14 cellular contexts compared by ENCODE assay signal in genomic region chr1:114468047-114468446, GRCh38. TPM values are rescaled to one million over a fixed set of nuclear protein-coding genes. Genes with fewer than 3 reads are reported as not detected.
DNase-seq lines count a peak whose midpoint lies in the region; ATAC-seq and TF ChIP-seq lines count a peak whose summit lies in the region.
"Had no signal": no experiment of that assay in that cellular context is flagged by ENCODE, and none has a peak within 500 bp of the region (broad histone marks: within the 10 kb centered on the region; RNA-seq: fewer than 3 reads in every experiment).

No MANE protein-coding gene starts in this region.

- peak overlapping the region; percentile 40 for H3K27ac ChIP-seq in neutrophil
- H3K27ac ChIP-seq: gastroesophageal sphincter, sigmoid colon, testis had no signal

- intact Hi-C loops in activated CD4-positive, alpha-beta T cell treated with anti-CD3 and anti-CD28 coated beads for 36 hours (cut with DNase I, micrococcal nuclease): loop anchor here in 1 of 2 experiments (5.0 kb wide), 1 partner anchor 44 kb away; the partner anchor contains the start of gene TRIM33
- intact Hi-C loops in activated T-helper 2 cell treated with anti-CD3 and anti-CD28 coated beads, Interferon-gamma antibody, Interleukin-2, Interleukin-4, amounts not matched to agents 10 μg/mL and 5 μg/mL and 100 μg/mL, durations not matched to agents 14 hours and 24 hours and 36 hours (cut with micrococcal nuclease): loop anchor here (5.0 kb wide), 1 partner anchor 44 kb away; the partner anchor contains the start of gene TRIM33

- H3K4me3 ChIP-seq in neutrophil (ENCODE audit: low read depth in 1 of 2, low read length in 1 of 2): no peak overlapping the region
- H3K4me3 ChIP-seq: gastroesophageal sphincter, sigmoid colon, testis had no signal

- CTCF ChIA-PET in activated CD4-positive, alpha-beta T cell treated with anti-CD3 and anti-CD28 coated beads for 36 hours (lab: Charles Lee): interaction anchor here (0.7 to 1.4 kb wide), 3 partner anchors 9 to 39 kb away, joined by 3 to 4 read pairs (median 3); no protein-coding TSS in a partner anchor

- TF ChIP-seq CTCF in neutrophil (IDR thresholded peaks at IDR 0.05): no peak

- no peak overlapping the region for H3K4me3 Mint-ChIP-seq in activated CD4-positive, alpha-beta T cell treated with anti-CD3 and anti-CD28 coated beads for 36 hours
- no peak overlapping the region for H3K4me3 Mint-ChIP-seq in activated T-helper 2 cell treated with anti-CD3 and anti-CD28 coated beads, Interferon-gamma antibody, Interleukin-2, Interleukin-4, amounts not matched to agents 10 μg/mL and 5 μg/mL and 100 μg/mL, durations not matched to agents 14 hours and 24 hours and 36 hours (ENCODE audit: low read depth)

- no peaks in the 10 kb centered on the region for H3K36me3 ChIP-seq in neutrophil
- H3K36me3 ChIP-seq: gastroesophageal sphincter, sigmoid colon had no signal

- ATAC-seq in activated CD4-positive, alpha-beta T cell treated with anti-CD3 and anti-CD28 coated beads for 36 hours: peak; percentile 53
- peak; percentile 60 for ATAC-seq in HG02943 (IDR thresholded peaks at IDR 0.05; ENCODE audit: low read depth, unreplicated experiment)
- ATAC-seq: gastroesophageal sphincter, PC-3 had no signal

- no peaks in the 10 kb centered on the region for H3K27me3 Mint-ChIP-seq in activated CD4-positive, alpha-beta T cell treated with anti-CD3 and anti-CD28 coated beads for 36 hours
- no peaks in the 10 kb centered on the region for H3K27me3 Mint-ChIP-seq in activated T-helper 2 cell treated with anti-CD3 and anti-CD28 coated beads, Interferon-gamma antibody, Interleukin-2, Interleukin-4, amounts not matched to agents 10 μg/mL and 5 μg/mL and 100 μg/mL, durations not matched to agents 14 hours and 24 hours and 36 hours (ENCODE audit: low read depth)

- peaks cover 12 to 18% of the 10 kb centered on the region in 2 experiments for H3K4me1 ChIP-seq in neutrophil (ENCODE audit: control insufficient read depth in 1 of 2, insufficient read depth in 1 of 2, low read depth in 1 of 2, low read length in 1 of 2)
- H3K4me1 ChIP-seq: testis had no signal

- DNase-seq in activated CD4-positive, alpha-beta T cell treated with anti-CD3 and anti-CD28 coated beads for 36 hours: peak; percentile 18
- DNase-seq in activated CD4-positive, alpha-beta T cell treated with anti-CD3 and anti-CD28 coated beads for 4 hours: no peak
- DNase-seq in activated T-helper 2 cell treated with anti-CD3 and anti-CD28 coated beads, Interferon-gamma antibody, Interleukin-2, Interleukin-4, amounts not matched to agents 10 μg/mL and 5 μg/mL and 100 μg/mL, durations not matched to agents 14 hours and 24 hours and 36 hours (ENCODE audit: low spot score): no peak
- DNase-seq in AG20443 (ENCODE audit: low spot score): no peak
- no peak for DNase-seq in NCI-H187 (lab: John Stamatoyannopoulos, UW)
- DNase-seq in AML-193 (lab: John Stamatoyannopoulos, UW): no peak
- DNase-seq: amniotic stem cell, NCI-H2171, PC-3, sigmoid colon, testis had no signal

- POLR2A ChIA-PET in activated CD4-positive, alpha-beta T cell treated with anti-CD3 and anti-CD28 coated beads for 36 hours (lab: Charles Lee): no interaction called here

- H3K36me3 Mint-ChIP-seq in activated CD4-positive, alpha-beta T cell treated with anti-CD3 and anti-CD28 coated beads for 36 hours (ENCODE audit: low read depth): peaks cover 9% of the 10 kb centered on the region
- peaks cover 29% of the 10 kb centered on the region for H3K36me3 Mint-ChIP-seq in activated T-helper 2 cell treated with anti-CD3 and anti-CD28 coated beads, Interferon-gamma antibody, Interleukin-2, Interleukin-4, amounts not matched to agents 10 μg/mL and 5 μg/mL and 100 μg/mL, durations not matched to agents 14 hours and 24 hours and 36 hours (ENCODE audit: low read depth)

- peaks cover 48% of the 10 kb centered on the region for H3K4me1 Mint-ChIP-seq in activated CD4-positive, alpha-beta T cell treated with anti-CD3 and anti-CD28 coated beads for 36 hours
- H3K4me1 Mint-ChIP-seq in activated T-helper 2 cell treated with anti-CD3 and anti-CD28 coated beads, Interferon-gamma antibody, Interleukin-2, Interleukin-4, amounts not matched to agents 10 μg/mL and 5 μg/mL and 100 μg/mL, durations not matched to agents 14 hours and 24 hours and 36 hours (ENCODE audit: low read depth): peaks cover 36% of the 10 kb centered on the region

- no peaks in the 10 kb centered on the region for H3K9me3 ChIP-seq in neutrophil
- H3K9me3 ChIP-seq: gastroesophageal sphincter, sigmoid colon, testis had no signal

- no peaks in the 10 kb centered on the region for H3K27me3 ChIP-seq in neutrophil
- H3K27me3 ChIP-seq: gastroesophageal sphincter, sigmoid colon, testis had no signal

- H3K27ac Mint-ChIP-seq in activated CD4-positive, alpha-beta T cell treated with anti-CD3 and anti-CD28 coated beads for 36 hours: peak overlapping the region; percentile 66
- H3K27ac Mint-ChIP-seq in activated T-helper 2 cell treated with anti-CD3 and anti-CD28 coated beads, Interferon-gamma antibody, Interleukin-2, Interleukin-4, amounts not matched to agents 10 μg/mL and 5 μg/mL and 100 μg/mL, durations not matched to agents 14 hours and 24 hours and 36 hours: peak overlapping the region; percentile 69

- no peaks in the 10 kb centered on the region for H3K9me3 Mint-ChIP-seq in activated CD4-positive, alpha-beta T cell treated with anti-CD3 and anti-CD28 coated beads for 36 hours (ENCODE audit: low read depth)
- no peaks in the 10 kb centered on the region for H3K9me3 Mint-ChIP-seq in activated T-helper 2 cell treated with anti-CD3 and anti-CD28 coated beads, Interferon-gamma antibody, Interleukin-2, Interleukin-4, amounts not matched to agents 10 μg/mL and 5 μg/mL and 100 μg/mL, durations not matched to agents 14 hours and 24 hours and 36 hours

RNA-seq across cellular contexts. Expression of gene TRIM33, which starts 43.0 kb away (rescaled TPM):
- 10 to 100 TPM; 32.5 to 41.6 TPM for total RNA-seq in activated CD4-positive, alpha-beta T cell treated with anti-CD3 and anti-CD28 coated beads for 36 hours
- total RNA-seq in activated T-helper 2 cell treated with anti-CD3 and anti-CD28 coated beads, Interferon-gamma antibody, Interleukin-2, Interleukin-4, amounts not matched to agents 10 μg/mL and 5 μg/mL and 100 μg/mL, durations not matched to agents 14 hours and 24 hours and 36 hours: 41.5 and 44.7 TPM in 2 replicates
